ENCODE assay signal across 11 cellular contexts in the genomic region with DNA sequence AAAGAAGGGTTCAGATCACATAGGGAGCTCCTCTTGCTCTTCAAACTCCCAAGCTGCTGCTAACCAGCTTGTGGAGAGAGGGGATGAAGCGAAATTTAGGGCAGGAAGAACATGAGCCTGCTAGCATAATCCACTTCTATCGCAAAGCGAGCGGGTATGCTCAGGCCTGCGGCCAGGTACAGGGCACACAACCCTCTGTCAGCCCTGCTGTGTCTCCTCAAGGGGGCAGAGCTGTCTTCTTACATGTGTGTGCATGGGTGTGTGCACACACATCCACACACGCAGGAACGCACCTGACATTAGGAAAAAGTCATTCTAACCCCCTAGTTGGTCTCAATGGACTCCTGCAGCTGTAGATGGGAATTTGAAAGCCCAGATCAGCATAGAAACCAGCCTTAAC.
DNase-seq lines count a peak whose midpoint lies in the region; ATAC-seq, FAIRE-seq and TF ChIP-seq lines count a peak whose summit lies in the region.
"Had no signal": no experiment of that assay in that cellular context is flagged by ENCODE, and none has a peak within 500 bp of the region (broad histone marks: within the 10 kb centered on the region; RNA-seq: fewer than 3 reads in every experiment).

No MANE protein-coding gene starts in this region.

- H3K27ac ChIP-seq in CD8-positive, alpha-beta T cell (ENCODE audit: low read depth, low read length), result no peak overlapping the region
- H3K27ac ChIP-seq: SJSA1 had no signal

- no peaks in the 10 kb centered on the region for H3K36me3 Mint-ChIP-seq in CD8-positive, alpha-beta T cell
- H3K36me3 Mint-ChIP-seq: activated naive CD8-positive, alpha-beta T cell treated with anti-CD3 and anti-CD28 coated beads, Interleukin-2, amount 10 ng/mL, durations not matched to agents 7 days and 5 days; mesothelial cell of epicardium had no signal

- intact Hi-C loops in posterior vena cava (cut with DNase I), result loop anchor here (2.0 to 5.0 kb wide), 3 partner anchors 60 to 84 kb away; partner anchors contain the start of gene PPP1R3C (in 1 of the 2)
- intact Hi-C loops in CD8-positive, alpha-beta T cell (cut with DNase I, micrococcal nuclease), result loop anchor here in 1 of 2 experiments (5.0 kb wide), 1 partner anchor 255 kb away; no protein-coding TSS in a partner anchor

- DNase-seq in SHP77 treated with DMSO at 0.1 percent for 48 hours (lab: John Stamatoyannopoulos, UW) (peak; percentile 10), foreskin fibroblast (peak in 1 of 2 donors; percentile 52), retinal pigment epithelial cell (ENCODE audit: low read depth) (no peak), GM19239 (ENCODE audit: insufficient read length, low spot score) (no peak), NCI-H510A (lab: John Stamatoyannopoulos, UW) (no peak), posterior vena cava (ENCODE audit: low spot score) (no peak)
- DNase-seq in CD8-positive, alpha-beta T cell, result no peak
- DNase-seq: activated naive CD8-positive, alpha-beta T cell treated with anti-CD3 and anti-CD28 coated beads, Interleukin-2, amount 10 ng/mL, durations not matched to agents 7 days and 5 days had no signal

- H3K27me3 Mint-ChIP-seq in CD8-positive, alpha-beta T cell (ENCODE audit: low read depth), result no peaks in the 10 kb centered on the region

- no peak for FAIRE-seq in GM19239 (lab: Jason Lieb, UNC)

- no peaks in the 10 kb centered on the region for H3K4me1 ChIP-seq in CD8-positive, alpha-beta T cell (ENCODE audit: insufficient read depth, low read length)
- H3K4me1 ChIP-seq: SJSA1 had no signal

- no peaks in the 10 kb centered on the region for H3K36me3 ChIP-seq in CD8-positive, alpha-beta T cell (ENCODE audit: insufficient read depth, low read length)
- H3K36me3 ChIP-seq: SJSA1 had no signal

- H3K4me3 Mint-ChIP-seq in CD8-positive, alpha-beta T cell, result no peak overlapping the region
- H3K4me3 Mint-ChIP-seq: activated naive CD8-positive, alpha-beta T cell treated with anti-CD3 and anti-CD28 coated beads, Interleukin-2, amount 10 ng/mL, durations not matched to agents 7 days and 5 days had no signal

- H3K4me3 ChIP-seq in foreskin fibroblast (ENCODE audit: low read depth in 1 of 2, low read length in 2 of 2), result no peak overlapping the region
- H3K4me3 ChIP-seq in retinal pigment epithelial cell (ENCODE audit: low read length), result no peak overlapping the region
- H3K4me3 ChIP-seq in CD8-positive, alpha-beta T cell (ENCODE audit: low read depth, low read length), result no peak overlapping the region
- H3K4me3 ChIP-seq: SJSA1 had no signal

- no peaks in the 10 kb centered on the region for H3K27me3 ChIP-seq in CD8-positive, alpha-beta T cell (ENCODE audit: insufficient read depth, low read length)
- H3K27me3 ChIP-seq: SJSA1 had no signal

- TF ChIP-seq CTCF in GM12873 (IDR thresholded peaks at IDR 0.05; ENCODE audit: insufficient read depth, low read depth, low read length, missing control alignments), result peak; percentile 25
- TF ChIP-seq CTCF in foreskin fibroblast (IDR thresholded peaks at IDR 0.05; ENCODE audit: low read depth, low read length), result peak; percentile 47
- TF ChIP-seq CTCF in retinal pigment epithelial cell (conservative IDR thresholded peaks at IDR 0.05; ENCODE audit: low read depth, low read length), result peak; percentile 49
- no peak for TF ChIP-seq CTCF in CD8-positive, alpha-beta T cell (IDR thresholded peaks at IDR 0.05)

- CTCF ChIA-PET in CD8-positive, alpha-beta T cell (lab: Charles Lee), result no interaction called here

- H3K27ac Mint-ChIP-seq in CD8-positive, alpha-beta T cell, result no peak overlapping the region
- H3K27ac Mint-ChIP-seq: activated naive CD8-positive, alpha-beta T cell treated with anti-CD3 and anti-CD28 coated beads, Interleukin-2, amount 10 ng/mL, durations not matched to agents 7 days and 5 days; mesothelial cell of epicardium had no signal

- H3K9me3 ChIP-seq in CD8-positive, alpha-beta T cell (ENCODE audit: low read length), result no peaks in the 10 kb centered on the region
- H3K9me3 ChIP-seq: SJSA1 had no signal

- no peaks in the 10 kb centered on the region for H3K4me1 Mint-ChIP-seq in CD8-positive, alpha-beta T cell (ENCODE audit: low read depth)
- H3K4me1 Mint-ChIP-seq: activated naive CD8-positive, alpha-beta T cell treated with anti-CD3 and anti-CD28 coated beads, Interleukin-2, amount 10 ng/mL, durations not matched to agents 7 days and 5 days had no signal

- POLR2A ChIA-PET in CD8-positive, alpha-beta T cell (lab: Charles Lee), result no interaction called here

- ATAC-seq in CD8-positive, alpha-beta T cell, result no peak

- H3K9me3 Mint-ChIP-seq in CD8-positive, alpha-beta T cell, result no peaks in the 10 kb centered on the region
- H3K9me3 Mint-ChIP-seq: activated naive CD8-positive, alpha-beta T cell treated with anti-CD3 and anti-CD28 coated beads, Interleukin-2, amount 10 ng/mL, durations not matched to agents 7 days and 5 days; mesothelial cell of epicardium had no signal
